ENCODE assay signal across 34 cellular contexts in genomic region chr4:146379744-146380143, GRCh38.
A peak's percentile ranks its signal among the peaks of the same experiment; 100 is the strongest.
DNase-seq lines count a peak whose midpoint lies in the region; ATAC-seq, FAIRE-seq and TF ChIP-seq lines count a peak whose summit lies in the region.
"Had no signal": no experiment of that assay in that cellular context is flagged by ENCODE, and none has a peak within 500 bp of the region (broad histone marks: within the 10 kb centered on the region; RNA-seq: fewer than 3 reads in every experiment).

No MANE protein-coding gene starts in this region.

- H3K4me3 Mint-ChIP-seq in Caco-2 (ENCODE audit: unreplicated experiment) = no peak overlapping the region
- H3K4me3 Mint-ChIP-seq: activated naive CD8-positive, alpha-beta T cell treated with anti-CD3 and anti-CD28 coated beads, Interleukin-2, amount 10 ng/mL, durations not matched to agents 7 days and 5 days; activated T-cell treated with anti-CD3 and anti-CD28 coated beads, Interleukin-2, amount 50 U/mL, for 24 hours; mesothelial cell of epicardium; natural killer cell; type B pancreatic cell had no signal

- BruUV-seq in Caco-2 (replicated peaks; lab: Mats Ljungman, UMichigan) = no TSS peak
- no TSS peak for BruUV-seq in HepG2 (replicated peaks; lab: Mats Ljungman, UMichigan)

- no peak for FAIRE-seq in HepG2 (lab: Jason Lieb, UNC)
- no peak for FAIRE-seq in pancreas (lab: Jason Lieb, UNC)
- FAIRE-seq: GM18507, H54, HTR-8/SVneo had no signal

- H3K36me3 ChIP-seq in Caco-2 (ENCODE audit: control insufficient read depth, insufficient read depth, low read length) (no peaks in the 10 kb centered on the region), HepG2 (replicated peaks in 1 of 2; ENCODE audit: control insufficient read depth in 1 of 2, insufficient read depth in 2 of 2, low read length in 2 of 2) (no peaks in the 10 kb centered on the region), pancreas (no peaks in the 10 kb centered on the region)

- TF ChIP-seq RAD21 in HepG2 (CRISPR knock-in tag; IDR thresholded peaks at IDR 0.05) = no peak

- no peaks in the 10 kb centered on the region for H3K36me3 Mint-ChIP-seq in Caco-2 (ENCODE audit: insufficient read depth, unreplicated experiment)
- H3K36me3 Mint-ChIP-seq: mesothelial cell of epicardium, natural killer cell, type B pancreatic cell had no signal

- no peak overlapping the region for H2AFZ ChIP-seq in HepG2 (ENCODE audit: low read length)
- H2AFZ ChIP-seq: PC-9 had no signal

- H3K27me3 ChIP-seq in Caco-2 (replicated peaks; ENCODE audit: control insufficient read depth, insufficient read depth, low read length) = no peaks in the 10 kb centered on the region
- H3K27me3 ChIP-seq in HepG2 (ENCODE audit: control insufficient read depth in 1 of 2, insufficient read depth in 2 of 2, low read length in 2 of 2) = no peaks in the 10 kb centered on the region
- no peaks in the 10 kb centered on the region for H3K27me3 ChIP-seq in pancreas
- H3K27me3 ChIP-seq: spleen had no signal

- H3K4me2 ChIP-seq in HepG2 (ENCODE audit: low read depth, low read length) = no peak overlapping the region
- H3K4me2 ChIP-seq: PC-9 had no signal

- H3K9me3 ChIP-seq in Caco-2 (no peaks in the 10 kb centered on the region), HepG2 (ENCODE audit: low read length) (no peaks in the 10 kb centered on the region), pancreas (no peaks in the 10 kb centered on the region)

- TF ChIP-seq EP300 in HepG2 (IDR thresholded peaks at IDR 0.05; ENCODE audit: low read depth in 2 of 2, low read length in 2 of 2) = no peak
- TF ChIP-seq EP300 in HepG2 (CRISPR knock-in tag; IDR thresholded peaks at IDR 0.05; ENCODE audit: borderline replicate concordance) = no peak

- H3K27ac ChIP-seq in epithelial cell of prostate (no peak overlapping the region), HepG2 (ENCODE audit: extremely low read length, insufficient read depth, low read length) (no peak overlapping the region), pancreas (no peak overlapping the region)
- H3K27ac ChIP-seq: left ventricle myocardium inferior, PC-9, spleen, VCaP had no signal

- no peaks in the 10 kb centered on the region for H4K20me1 ChIP-seq in HepG2 (ENCODE audit: insufficient read depth, low read length)

- DNase-seq in Caco-2 = peak; percentile 31 to 46
- DNase-seq in M059J (ENCODE audit: low read depth) = peak; percentile 4
- DNase-seq in epithelial cell of prostate (ENCODE audit: low read depth, low spot score) = peak; percentile 27
- DNase-seq in HepG2 (ENCODE audit: low spot score) = peak; percentile 62
- DNase-seq in stimulated activated CD4-positive, alpha-beta T cell treated with anti-CD3 and anti-CD28 coated beads, Interleukin-2, amount 100 ng/mL, for 24 hours = no peak
- DNase-seq in hippocampal formation (lab: John Stamatoyannopoulos, UW) = no peak
- DNase-seq in activated CD4-positive, CD25-positive, alpha-beta regulatory T cell treated with anti-CD3 and anti-CD28 coated beads, Interleukin-2, amount 50 U/mL, for 72 hours = no peak
- no peak for DNase-seq in pancreas
- DNase-seq: ACHN; activated CD4-positive, alpha-beta T cell treated with anti-CD3 and anti-CD28 coated beads for 48 hours; activated gamma-delta T cell; activated naive CD8-positive, alpha-beta T cell treated with anti-CD3 and anti-CD28 coated beads, Interleukin-2, amount 10 ng/mL, durations not matched to agents 7 days and 5 days; activated T-cell treated with anti-CD3 and anti-CD28 coated beads, Interleukin-2, amount 50 U/mL, for 24 hours; DMS79; KG1; left ventricle myocardium inferior; natural killer cell; NCI-H1417 treated with DMSO at 0.1 percent for 48 hours; NCI-H2107; NCI-H524; NK-92 treated with Interleukin-12 subunit alpha and Interleukin-12 subunit beta, amount 100 ng/mL, for 24 hours; PC-9; retina; spleen; stimulated activated CD4-positive, alpha-beta T cell treated with anti-CD3 and anti-CD28 coated beads, Interleukin-4, amount 100 ng/mL, for 1 hour; T-helper 2 cell had no signal

- no peak for TF ChIP-seq POLR2A in HepG2 (IDR thresholded peaks at IDR 0.05; ENCODE audit: insufficient read depth in 1 of 2, low read depth in 2 of 2, low read length in 2 of 2)

- no peak overlapping the region for H3K27ac Mint-ChIP-seq in Caco-2 (ENCODE audit: unreplicated experiment)
- H3K27ac Mint-ChIP-seq: activated naive CD8-positive, alpha-beta T cell treated with anti-CD3 and anti-CD28 coated beads, Interleukin-2, amount 10 ng/mL, durations not matched to agents 7 days and 5 days; activated T-cell treated with anti-CD3 and anti-CD28 coated beads, Interleukin-2, amount 50 U/mL, for 24 hours; mesothelial cell of epicardium; natural killer cell; type B pancreatic cell had no signal

- POLR2A ChIA-PET in Caco-2 (lab: Charles Lee) (no interaction called here), HepG2 (lab: Yijun Ruan, JAX) (no interaction called here)

- H3K9me3 Mint-ChIP-seq in Caco-2 (ENCODE audit: unreplicated experiment) = no peaks in the 10 kb centered on the region
- H3K9me3 Mint-ChIP-seq: activated naive CD8-positive, alpha-beta T cell treated with anti-CD3 and anti-CD28 coated beads, Interleukin-2, amount 10 ng/mL, durations not matched to agents 7 days and 5 days; activated T-cell treated with anti-CD3 and anti-CD28 coated beads, Interleukin-2, amount 50 U/mL, for 24 hours; natural killer cell; type B pancreatic cell had no signal

- intact Hi-C loops in Caco-2 (cut with micrococcal nuclease; ENCODE audit: unreplicated experiment) = no loop called here
- intact Hi-C loops in HepG2 (cut with micrococcal nuclease; ENCODE audit: unreplicated experiment) = no loop called here
- intact Hi-C loops in pancreas (cut with DNase I) = no loop called here

- no peaks in the 10 kb centered on the region for H3K27me3 Mint-ChIP-seq in Caco-2 (ENCODE audit: insufficient read depth, unreplicated experiment)
- H3K27me3 Mint-ChIP-seq: activated naive CD8-positive, alpha-beta T cell treated with anti-CD3 and anti-CD28 coated beads, Interleukin-2, amount 10 ng/mL, durations not matched to agents 7 days and 5 days; activated T-cell treated with anti-CD3 and anti-CD28 coated beads, Interleukin-2, amount 50 U/mL, for 24 hours had no signal

- H3K4me1 ChIP-seq in Caco-2 = no peaks in the 10 kb centered on the region
- H3K4me1 ChIP-seq in HepG2 (ENCODE audit: insufficient read depth, low read length) = peaks cover 10% of the 10 kb centered on the region
- H3K4me1 ChIP-seq in pancreas = no peaks in the 10 kb centered on the region
- H3K4me1 ChIP-seq: left ventricle myocardium inferior, spleen had no signal

- in situ Hi-C loops in HepG2 (cut with HindIII; ENCODE audit: extremely low pct_ligation_motif_present, low pct_unique_long_range_greater_than_20kb) = no loop called here

- ATAC-seq in HepG2 = no peak; the same call in 2 of the 3 replicates
- no peak for ATAC-seq in pancreas
- ATAC-seq: natural killer cell, Right ventricle myocardium inferior, SK-N-SH treated with all-trans-retinoic acid at 6 μM for 48 hours had no signal

- H3K79me2 ChIP-seq in HepG2 (ENCODE audit: insufficient read depth, low read length) = no peaks in the 10 kb centered on the region

- H3K9ac ChIP-seq in HepG2 (ENCODE audit: insufficient read depth, low read depth, low read length) = no peak overlapping the region

- H3K4me1 Mint-ChIP-seq in Caco-2 (ENCODE audit: low read depth, unreplicated experiment) = peaks cover 18% of the 10 kb centered on the region
- H3K4me1 Mint-ChIP-seq: activated naive CD8-positive, alpha-beta T cell treated with anti-CD3 and anti-CD28 coated beads, Interleukin-2, amount 10 ng/mL, durations not matched to agents 7 days and 5 days had no signal

- TF ChIP-seq CTCF in Caco-2 (IDR thresholded peaks at IDR 0.05; ENCODE audit: insufficient read depth in 1 of 2, low read depth in 1 of 2, low read length in 1 of 2, severe bottlenecking in 1 of 2, unreplicated experiment in 1 of 2) = no peak
- TF ChIP-seq CTCF in HepG2 (CRISPR knock-in tag; IDR thresholded peaks at IDR 0.05) = no peak
- TF ChIP-seq CTCF in pancreas (IDR thresholded peaks at IDR 0.05) = no peak

- 88% methylated on average over 2 of the region's 2 CpGs for WGBS in HepG2 (ENCODE audit: low lambda C conversion rate)
- WGBS in pancreas, 2 donors = 93 to 94% methylated on average over 2 of the region's 2 CpGs

- H3K4me3 ChIP-seq in Caco-2 (ENCODE audit: low read depth, low read length) = no peak overlapping the region
- H3K4me3 ChIP-seq in HepG2 (replicated peaks in 1 of 3; ENCODE audit: insufficient read depth in 1 of 3, low read depth in 2 of 3, low read length in 3 of 3) = no peak overlapping the region
- H3K4me3 ChIP-seq in pancreas = no peak overlapping the region
- H3K4me3 ChIP-seq: left ventricle myocardium inferior, PC-9, spleen had no signal

- CTCF ChIA-PET in Caco-2 (lab: Charles Lee) = no interaction called here
- CTCF ChIA-PET in HepG2 (lab: Yijun Ruan, JAX; ENCODE audit: low intra/inter-chr PET ratio, low total read pairs) = no interaction called here

TF ChIP-seq in HepG2, 621 proteins besides CTCF, POLR2A, EP300 and RAD21 (continues in another document):
- no peak for TF ChIP-seq ZNF776 (CRISPR knock-in tag; IDR thresholded peaks at IDR 0.05)
- peak; percentile 52; the same call in 1 of the 2 replicates for TF ChIP-seq JUNB (CRISPR knock-in tag; IDR thresholded peaks at IDR 0.05; ENCODE audit: borderline replicate concordance)

Comparison
In these comparisons a context has a peak if more than half of its experiments do, and no peak if none do; other contexts are left out.
1. DNase-seq: peak in Caco-2 (2 of 2), M059J (single experiment), epithelial cell of prostate (single experiment) and HepG2 (single experiment); none in stimulated activated CD4-positive, alpha-beta T cell treated with anti-CD3 and anti-CD28 coated beads, Interleukin-2, amount 100 ng/mL, for 24 hours (0 of 2), hippocampal formation (0 of 2), activated CD4-positive, CD25-positive, alpha-beta regulatory T cell treated with anti-CD3 and anti-CD28 coated beads, Interleukin-2, amount 50 U/mL, for 72 hours (single experiment) and pancreas (0 of 6).